8 cellular contexts compared by ENCODE assay signal in the genomic region with DNA sequence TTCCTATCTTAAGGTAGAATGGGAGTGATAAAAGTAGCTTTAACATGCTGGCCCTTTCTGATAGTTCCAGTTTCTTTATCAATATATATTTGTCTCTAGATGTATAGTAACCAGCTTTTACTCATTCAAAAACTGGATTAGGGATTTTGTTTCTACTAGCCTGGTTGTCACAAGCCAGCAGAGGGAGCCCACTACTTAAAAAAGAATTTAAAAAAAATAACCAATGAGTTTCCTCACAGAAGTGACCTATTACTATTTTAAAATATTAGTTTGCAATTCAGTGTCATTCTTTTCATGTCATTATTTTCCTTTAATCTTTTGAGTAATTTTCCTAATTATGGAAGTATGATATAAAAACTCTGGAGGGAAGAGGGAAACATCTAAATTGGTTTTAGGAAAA.
A peak's percentile ranks its signal among the peaks of the same experiment; 100 is the strongest.
DNase-seq lines count a peak whose midpoint lies in the region; ATAC-seq and TF ChIP-seq lines count a peak whose summit lies in the region.

No MANE protein-coding gene starts in this region.

- no peak overlapping the region for H3K27ac ChIP-seq in body of pancreas
- no peak overlapping the region for H3K27ac ChIP-seq in left lung

- H3K4me3 ChIP-seq in BE2C (ENCODE audit: low read depth, low read length) (no peak overlapping the region), body of pancreas (no peak overlapping the region), left lung (no peak overlapping the region)

- H3K36me3 Mint-ChIP-seq in naive thymus-derived CD8-positive, alpha-beta T cell: peaks cover 0 to 33% (median 9%) of the 10 kb centered on the region in 3 donors

- no peaks in the 10 kb centered on the region for H3K9me3 Mint-ChIP-seq in naive thymus-derived CD8-positive, alpha-beta T cell

- no peak overlapping the region for H3K4me3 Mint-ChIP-seq in naive thymus-derived CD8-positive, alpha-beta T cell

- DNase-seq in BE2C: peak; percentile 29
- DNase-seq in GM13976 (ENCODE audit: low spot score): peak; percentile 47
- peak; percentile 69 for DNase-seq in NCI-H2171 treated with DMSO at 0.1 percent for 48 hours (lab: John Stamatoyannopoulos, UW)
- DNase-seq in body of pancreas: peak in 3 of 4 donors; percentile 18 to 47 (median 41)
- no peak for DNase-seq in left lung
- DNase-seq in T1000 (lab: John Stamatoyannopoulos, UW): no peak
- no peak for DNase-seq in naive thymus-derived CD8-positive, alpha-beta T cell

- no peak for ATAC-seq in body of pancreas
- peak; percentile 61 for ATAC-seq in left lung
- ATAC-seq in naive thymus-derived CD8-positive, alpha-beta T cell: no peak
- no peak for ATAC-seq in HG03097 (IDR thresholded peaks at IDR 0.05; ENCODE audit: low FRiP score, unreplicated experiment)

- no peak overlapping the region for H3K27ac Mint-ChIP-seq in naive thymus-derived CD8-positive, alpha-beta T cell

- peaks cover 0 to 7% (median 4%) of the 10 kb centered on the region in 4 donors for H3K4me1 Mint-ChIP-seq in naive thymus-derived CD8-positive, alpha-beta T cell

- H3K4me1 ChIP-seq in BE2C (no peaks in the 10 kb centered on the region), body of pancreas (no peaks in the 10 kb centered on the region), left lung (peaks cover 0 to 3% of the 10 kb centered on the region in 2 donors)

- no peaks in the 10 kb centered on the region for H3K27me3 Mint-ChIP-seq in naive thymus-derived CD8-positive, alpha-beta T cell

- no peaks in the 10 kb centered on the region for H3K27me3 ChIP-seq in BE2C
- no peaks in the 10 kb centered on the region for H3K27me3 ChIP-seq in body of pancreas
- H3K27me3 ChIP-seq in left lung: no peaks in the 10 kb centered on the region

- in situ Hi-C loops in GM13976 (cut with MboI; ENCODE audit: low sequenced_read_pairs, unreplicated experiment): loop anchor here (25.0 kb wide), 1 partner anchor 278 kb away; no protein-coding TSS in a partner anchor

- no peak for TF ChIP-seq POLR2A in body of pancreas (IDR thresholded peaks at IDR 0.05)

- POLR2A ChIA-PET in naive thymus-derived CD8-positive, alpha-beta T cell (lab: Charles Lee): no interaction called here

- intact Hi-C loops in body of pancreas (cut with DNase I) (no loop called here), left lung (cut with DNase I) (no loop called here)

- H3K9me3 ChIP-seq in BE2C (no peaks in the 10 kb centered on the region), body of pancreas (no peaks in the 10 kb centered on the region), left lung (no peaks in the 10 kb centered on the region)

- H3K36me3 ChIP-seq in BE2C: no peaks in the 10 kb centered on the region; the same call in 1 of the 2 replicates
- H3K36me3 ChIP-seq in body of pancreas (replicated peaks in 1 of 2; ENCODE audit: insufficient read depth in 1 of 2, low read depth in 2 of 2): no peaks in the 10 kb centered on the region
- no peaks in the 10 kb centered on the region for H3K36me3 ChIP-seq in left lung

- TF ChIP-seq CTCF in BE2C (IDR thresholded peaks at IDR 0.05; ENCODE audit: low read depth, low read length) (peak; percentile 84), GM13976 (IDR thresholded peaks at IDR 0.05; ENCODE audit: borderline replicate concordance, control extremely low read depth, extremely low read depth, insufficient read depth, missing control alignments) (peak; percentile 38), body of pancreas (IDR thresholded peaks at IDR 0.05) (peak in 6 of 7 experiments; percentile 28 to 63 (median 46)), left lung (IDR thresholded peaks at IDR 0.05) (peak in 1 of 2 donors; percentile 65)

Comparison
In these comparisons a context has a peak if more than half of its experiments do, and no peak if none do; other contexts are left out.
1. DNase-seq: peak in BE2C (single experiment), GM13976 (single experiment), NCI-H2171 treated with DMSO at 0.1 percent for 48 hours (single experiment) and body of pancreas (3 of 4); none in left lung (0 of 2), T1000 (single experiment) and naive thymus-derived CD8-positive, alpha-beta T cell (0 of 10).